11 cellular contexts compared by ENCODE assay signal in genomic region chr18:50285631-50286321, GRCh38. TPM values are rescaled to one million over a fixed set of nuclear protein-coding genes. Genes with fewer than 3 reads are reported as not detected.
DNase-seq lines count a peak whose midpoint lies in the region; ATAC-seq, FAIRE-seq and TF ChIP-seq lines count a peak whose summit lies in the region.
"Had no signal": no experiment of that assay in that cellular context is flagged by ENCODE, and none has a peak within 500 bp of the region (broad histone marks: within the 10 kb centered on the region; RNA-seq: fewer than 3 reads in every experiment).

No MANE protein-coding gene starts in this region.

- peak overlapping the region; percentile 92 for H3K4me3 Mint-ChIP-seq in activated T-cell treated with anti-CD3 and anti-CD28 coated beads, Interleukin-2, amount 50 U/mL, for 4 hours
- H3K4me3 Mint-ChIP-seq in stimulated activated naive CD8-positive, alpha-beta T cell treated with anti-CD3 and anti-CD28 coated beads, Interleukin-15, amount 100 ng/mL, for 72 hours, result peak overlapping the region; percentile 88 to 97

- peak overlapping the region; percentile 82 for H3K9ac ChIP-seq in SU-DHL-6 (ENCODE audit: low read length)

- peaks cover 26% of the 10 kb centered on the region for H3K36me3 Mint-ChIP-seq in activated T-cell treated with anti-CD3 and anti-CD28 coated beads, Interleukin-2, amount 50 U/mL, for 4 hours (ENCODE audit: insufficient read depth)

- no peak overlapping the region for H3K27ac Mint-ChIP-seq in stimulated activated naive CD8-positive, alpha-beta T cell treated with anti-CD3 and anti-CD28 coated beads, Interleukin-15, amount 100 ng/mL, for 72 hours

- H3K27me3 ChIP-seq in SU-DHL-6 (ENCODE audit: low read length), result no peaks in the 10 kb centered on the region
- H3K27me3 ChIP-seq in foreskin keratinocyte, result no peaks in the 10 kb centered on the region
- H3K27me3 ChIP-seq: Peyer's patch had no signal

- TF ChIP-seq CTCF in SU-DHL-6 (IDR thresholded peaks at IDR 0.05; ENCODE audit: insufficient read depth, low read length, poor library complexity, severe bottlenecking), result no peak
- no peak for TF ChIP-seq CTCF in foreskin keratinocyte (conservative IDR thresholded peaks at IDR 0.05)

- H3K9me2 ChIP-seq in SU-DHL-6 (replicated peaks; ENCODE audit: insufficient read depth, low read length), result no peaks in the 10 kb centered on the region

- H3F3A ChIP-seq in SU-DHL-6 (ENCODE audit: insufficient read depth), result peaks cover 14% of the 10 kb centered on the region

- FAIRE-seq in H54 (lab: Jason Lieb, UNC), result no peak

- H3K4me1 ChIP-seq in foreskin keratinocyte, result peaks cover 4% of the 10 kb centered on the region

- H3K36me3 ChIP-seq in SU-DHL-6 (ENCODE audit: low read length), result no peaks in the 10 kb centered on the region

- peaks cover 25% of the 10 kb centered on the region for H3K79me2 ChIP-seq in SU-DHL-6 (ENCODE audit: insufficient read depth, low read length)

- H3K27me3 Mint-ChIP-seq in activated T-cell treated with anti-CD3 and anti-CD28 coated beads, Interleukin-2, amount 50 U/mL, for 4 hours (ENCODE audit: low read depth), result no peaks in the 10 kb centered on the region
- no peaks in the 10 kb centered on the region for H3K27me3 Mint-ChIP-seq in stimulated activated naive CD8-positive, alpha-beta T cell treated with anti-CD3 and anti-CD28 coated beads, Interleukin-15, amount 100 ng/mL, for 72 hours

- peaks cover 36% of the 10 kb centered on the region for H3K4me1 Mint-ChIP-seq in activated T-cell treated with anti-CD3 and anti-CD28 coated beads, Interleukin-2, amount 50 U/mL, for 4 hours (ENCODE audit: low read depth)
- peaks cover 52% of the 10 kb centered on the region for H3K4me1 Mint-ChIP-seq in stimulated activated naive CD8-positive, alpha-beta T cell treated with anti-CD3 and anti-CD28 coated beads, Interleukin-15, amount 100 ng/mL, for 72 hours

- peak overlapping the region; percentile 54 for H3K4me2 ChIP-seq in SU-DHL-6 (ENCODE audit: low read depth, low read length, poor library complexity, severe bottlenecking)

- TF ChIP-seq POLR2A in H54 (IDR thresholded peaks at IDR 0.05; ENCODE audit: low read depth, low read length), result no peak

- H4K20me1 ChIP-seq in SU-DHL-6 (ENCODE audit: low read depth, low read length), result peaks cover 6% of the 10 kb centered on the region; the same call in 1 of the 2 replicates

- H2AFZ ChIP-seq in SU-DHL-6 (ENCODE audit: low read depth, low read length, severe bottlenecking), result no peak overlapping the region

- H3K4me3 ChIP-seq in SU-DHL-6 (ENCODE audit: insufficient read depth, low read length, poor library complexity, severe bottlenecking), result peak overlapping the region; percentile 80

- no peaks in the 10 kb centered on the region for H3K9me3 Mint-ChIP-seq in activated T-cell treated with anti-CD3 and anti-CD28 coated beads, Interleukin-2, amount 50 U/mL, for 4 hours
- H3K9me3 Mint-ChIP-seq in stimulated activated naive CD8-positive, alpha-beta T cell treated with anti-CD3 and anti-CD28 coated beads, Interleukin-15, amount 100 ng/mL, for 72 hours, result no peaks in the 10 kb centered on the region

- H3K27ac ChIP-seq in SU-DHL-6 (ENCODE audit: low read depth, low read length), result no peak overlapping the region
- peak overlapping the region; percentile 81 for H3K27ac ChIP-seq in foreskin keratinocyte

- ATAC-seq in activated T-cell treated with anti-CD3 and anti-CD28 coated beads, Interleukin-2, amount 50 U/mL, for 4 hours, result no peak
- ATAC-seq in foreskin keratinocyte (no peak), GM21381 (IDR thresholded peaks at IDR 0.05; ENCODE audit: unreplicated experiment) (no peak)
- ATAC-seq in stimulated activated naive CD8-positive, alpha-beta T cell treated with anti-CD3 and anti-CD28 coated beads, Interleukin-15, amount 100 ng/mL, for 72 hours, result no peak

- DNase-seq in activated T-cell treated with anti-CD3 and anti-CD28 coated beads, Interleukin-2, amount 50 U/mL, for 4 hours, result no peak
- DNase-seq in activated T-cell treated with anti-CD3 and anti-CD28 coated beads, Interleukin-2, amount 50 U/mL, for 48 hours, result no peak
- DNase-seq in foreskin keratinocyte (no peak), NCI-H446 treated with DMSO at 0.1 percent for 48 hours (lab: John Stamatoyannopoulos, UW) (no peak), H54 (ENCODE audit: insufficient read length, low spot score) (no peak)
- no peak for DNase-seq in stimulated activated naive CD8-positive, alpha-beta T cell treated with anti-CD3 and anti-CD28 coated beads, Interleukin-15, amount 100 ng/mL, for 72 hours
- DNase-seq: NCI-H1092 treated with DMSO at 0.1 percent for 48 hours; stimulated activated CD4-positive, alpha-beta T cell treated with anti-CD3 and anti-CD28 coated beads, Interleukin-4, amount 100 ng/mL, for 1 hour had no signal

- H3K9me3 ChIP-seq in SU-DHL-6 (ENCODE audit: insufficient read depth, low read length), result no peaks in the 10 kb centered on the region
- H3K9me3 ChIP-seq: Peyer's patch had no signal

RNA-seq across cellular contexts. Expression of gene CXXC1, which starts 1.7 kb away (rescaled TPM):
- 100 to 1,000 TPM; 132 to 147 (median 145) TPM for total RNA-seq in activated T-cell treated with anti-CD3 and anti-CD28 coated beads, Interleukin-2, amount 50 U/mL, for 4 hours
- 51.3 and 56.8 TPM in 2 replicates for total RNA-seq in foreskin keratinocyte
- 51.8 and 58.3 TPM in 2 replicates for polyA plus RNA-seq in foreskin keratinocyte

RNA-seq across cellular contexts. Expression of gene MBD1, which starts 4.5 kb away (rescaled TPM):
- 100 to 1,000 TPM; 103 to 113 (median 104) TPM for total RNA-seq in activated T-cell treated with anti-CD3 and anti-CD28 coated beads, Interleukin-2, amount 50 U/mL, for 4 hours
- 78.5 and 86.2 TPM in 2 replicates for total RNA-seq in foreskin keratinocyte
- 44.9 and 46.4 TPM in 2 replicates for polyA plus RNA-seq in foreskin keratinocyte

RNA-seq across cellular contexts. Expression of gene CFAP53, which starts 19.5 kb away (rescaled TPM):
- under 1 TPM; 0.14 to 0.40 (median 0.28) TPM for total RNA-seq in activated T-cell treated with anti-CD3 and anti-CD28 coated beads, Interleukin-2, amount 50 U/mL, for 4 hours
- total RNA-seq in foreskin keratinocyte, result 0.34 and 0.46 TPM in 2 replicates
- polyA plus RNA-seq in foreskin keratinocyte, result 0.40 and 0.41 TPM in 2 replicates
